8 cellular contexts compared by ENCODE assay signal in the genomic region with DNA sequence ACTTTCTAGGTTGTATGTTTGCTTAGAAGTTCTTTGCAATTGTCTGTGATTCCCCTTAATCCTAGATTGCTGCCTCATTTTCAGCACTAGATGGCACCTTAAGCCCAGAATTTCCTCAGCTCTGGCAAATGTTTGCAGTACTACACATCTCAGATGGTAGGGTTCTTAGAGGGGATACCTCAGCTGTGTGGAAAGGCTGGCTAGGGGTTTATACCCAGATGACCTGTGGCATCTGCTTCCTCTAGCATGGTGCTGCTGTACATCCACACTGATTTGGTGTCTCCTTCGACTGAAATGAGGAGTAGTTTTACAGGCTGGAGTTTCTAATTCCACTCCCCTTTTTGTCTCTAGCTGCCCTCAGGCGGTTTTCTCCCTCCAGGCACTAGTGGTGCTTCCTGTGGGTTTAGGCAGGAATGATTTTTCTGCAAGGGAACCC. TPM values are rescaled to one million over a fixed set of nuclear protein-coding genes. Genes with fewer than 3 reads are reported as not detected.
DNase-seq lines count a peak whose midpoint lies in the region; ATAC-seq and TF ChIP-seq lines count a peak whose summit lies in the region.

No MANE protein-coding gene starts in this region.

- H3K4me3 ChIP-seq in SK-N-SH (ENCODE audit: low read depth in 2 of 2, low read length in 1 of 2) (no peak overlapping the region), iPS DF 6.9 (ENCODE audit: low read length) (no peak overlapping the region), gastrocnemius medialis (no peak overlapping the region)

- H3K4me1 ChIP-seq in SK-N-SH (ENCODE audit: control insufficient read depth in 1 of 2, insufficient read depth in 2 of 2, low read depth in 1 of 2, low read length in 1 of 2) (no peaks in the 10 kb centered on the region; a peak in 2 of 4 replicates), iPS DF 6.9 (ENCODE audit: control insufficient read depth, insufficient read depth, low read length) (no peaks in the 10 kb centered on the region), gastrocnemius medialis (no peaks in the 10 kb centered on the region)

- peak; percentile 83 for TF ChIP-seq RAD21 in SK-N-SH (IDR thresholded peaks at IDR 0.05; ENCODE audit: low read length)

- H3K27me3 ChIP-seq in SK-N-SH (ENCODE audit: insufficient read depth), result no peaks in the 10 kb centered on the region
- no peaks in the 10 kb centered on the region for H3K27me3 ChIP-seq in iPS DF 6.9 (ENCODE audit: control insufficient read depth, insufficient read depth, low read length)
- H3K27me3 ChIP-seq in gastrocnemius medialis, result no peaks in the 10 kb centered on the region

- H3K9me3 ChIP-seq in SK-N-SH (no peaks in the 10 kb centered on the region), iPS DF 6.9 (ENCODE audit: control insufficient read depth, insufficient read depth, low read length) (no peaks in the 10 kb centered on the region), gastrocnemius medialis (no peaks in the 10 kb centered on the region)

- intact Hi-C loops in gastrocnemius medialis (cut with DNase I; ENCODE audit: low total_unique reads), result no loop called here

- TF ChIP-seq POLR2A in gastrocnemius medialis (IDR thresholded peaks at IDR 0.05), result no peak

- H2AFZ ChIP-seq in SK-N-SH (ENCODE audit: low read depth), result no peak overlapping the region

- H3K27ac ChIP-seq in SK-N-SH (ENCODE audit: low read depth in 2 of 2, low read length in 1 of 2) (no peak overlapping the region), iPS DF 6.9 (ENCODE audit: low read length) (no peak overlapping the region), gastrocnemius medialis (no peak overlapping the region)

- whole genome bisulfite sequencing in SK-N-SH (ENCODE audit: low lambda C conversion rate), result 48% methylated on average over 2 of the region's 2 CpGs
- WGBS in iPS DF 6.9 (ENCODE audit: insufficient coverage, insufficient read length), result no CpG with 5 or more reads among the region's 2 CpGs

- TF ChIP-seq EP300 in SK-N-SH (IDR thresholded peaks at IDR 0.05; ENCODE audit: borderline replicate concordance in 1 of 2, low read depth in 1 of 2, low read length in 1 of 2), result no peak

- no peaks in the 10 kb centered on the region for H4K20me1 ChIP-seq in SK-N-SH (ENCODE audit: insufficient read depth)

- TF ChIP-seq CTCF in SK-N-SH (IDR thresholded peaks at IDR 0.05), result peak; percentile 71
- no peak for TF ChIP-seq CTCF in gastrocnemius medialis (IDR thresholded peaks at IDR 0.05 in 4 of 5, conservative IDR thresholded peaks at IDR 0.05 in 1 of 5)

- POLR2A ChIA-PET in SK-N-SH (lab: Yijun Ruan, JAX), result no interaction called here

- H3K4me2 ChIP-seq in SK-N-SH, result no peak overlapping the region

- DNase-seq in COR-L47 (lab: John Stamatoyannopoulos, UW), result peak; percentile 45
- peak; percentile 15 for DNase-seq in KG1 (lab: John Stamatoyannopoulos, UW)
- DNase-seq in SK-N-SH, result peak; percentile 29
- peak; percentile 43 for DNase-seq in iPS DF 6.9 (ENCODE audit: low read depth, low spot score)
- no peak for DNase-seq in mesenteric fat pad (ENCODE audit: low spot score)
- no peak for DNase-seq in gastrocnemius medialis

- CTCF ChIA-PET in SK-N-SH (lab: Yijun Ruan, JAX), result interaction anchor here (0.6 to 1.7 kb wide), 27 partner anchors 9 to 1624 kb away, joined by 3 to 11 read pairs (median 4); no protein-coding TSS in a partner anchor

- no peaks in the 10 kb centered on the region for H3K9me2 ChIP-seq in SK-N-SH

- ATAC-seq in GM19455 (IDR thresholded peaks at IDR 0.05; ENCODE audit: unreplicated experiment) (peak; percentile 70), GM18517 (IDR thresholded peaks at IDR 0.05; ENCODE audit: unreplicated experiment) (no peak), gastrocnemius medialis (no peak)

- H3K9ac ChIP-seq in SK-N-SH, result no peak overlapping the region

- no peaks in the 10 kb centered on the region for H3F3A ChIP-seq in SK-N-SH (replicated peaks; ENCODE audit: insufficient read depth)

- in situ Hi-C loops in gastrocnemius medialis (cut with MboI; ENCODE audit: low sequenced_read_pairs in 4 of 4), result no loop called here

- H3K79me2 ChIP-seq in SK-N-SH (ENCODE audit: insufficient read depth), result no peaks in the 10 kb centered on the region

- H3K36me3 ChIP-seq in SK-N-SH (replicated peaks in 1 of 2; ENCODE audit: control insufficient read depth in 1 of 2, insufficient read depth in 2 of 2, low read length in 1 of 2), result no peaks in the 10 kb centered on the region
- no peaks in the 10 kb centered on the region for H3K36me3 ChIP-seq in iPS DF 6.9 (ENCODE audit: control insufficient read depth, insufficient read depth, low read length)
- no peaks in the 10 kb centered on the region for H3K36me3 ChIP-seq in gastrocnemius medialis

TF ChIP-seq in SK-N-SH, 30 proteins besides CTCF, POLR2A, EP300 and RAD21:
- TF ChIP-seq POLR2AphosphoS5 (IDR thresholded peaks at IDR 0.05; ENCODE audit: low read depth, low read length), result no peak
- no peak for TF ChIP-seq GABPA (IDR thresholded peaks at IDR 0.05; ENCODE audit: low read depth)
- peak; percentile 74 for TF ChIP-seq SMC3 (IDR thresholded peaks at IDR 0.05; ENCODE audit: low read depth, low read length)
- no peak for TF ChIP-seq RCOR1 (IDR thresholded peaks at IDR 0.05; ENCODE audit: low read length)
- TF ChIP-seq USF1 (IDR thresholded peaks at IDR 0.05; ENCODE audit: borderline replicate concordance, low read depth), result no peak
- no peak for TF ChIP-seq RXRA (IDR thresholded peaks at IDR 0.05; ENCODE audit: borderline replicate concordance, low read depth)

RNA-seq across cellular contexts. Expression of gene ASB17, which starts 23.5 kb away (rescaled TPM):
- not detected in 2 replicates for polyA plus RNA-seq in SK-N-SH (2012; rRNA removed)
- polyA plus RNA-seq in SK-N-SH (2012; cell fraction: cytosol; rRNA removed), result not detected in 2 replicates
- not detected in 2 replicates for polyA plus RNA-seq in SK-N-SH (2012; cell fraction: nucleus; rRNA removed)
- not detected for total RNA-seq in mesenteric fat pad
- total RNA-seq in gastrocnemius medialis, result not detected

Comparison
In these comparisons a context has a peak if more than half of its experiments do, and no peak if none do; other contexts are left out.
1. DNase-seq: peak in COR-L47 (single experiment), KG1 (single experiment), SK-N-SH (single experiment) and iPS DF 6.9 (single experiment); none in mesenteric fat pad (single experiment) and gastrocnemius medialis (0 of 2).